ENCODE assay signal across 1 cellular context in the genomic region with DNA sequence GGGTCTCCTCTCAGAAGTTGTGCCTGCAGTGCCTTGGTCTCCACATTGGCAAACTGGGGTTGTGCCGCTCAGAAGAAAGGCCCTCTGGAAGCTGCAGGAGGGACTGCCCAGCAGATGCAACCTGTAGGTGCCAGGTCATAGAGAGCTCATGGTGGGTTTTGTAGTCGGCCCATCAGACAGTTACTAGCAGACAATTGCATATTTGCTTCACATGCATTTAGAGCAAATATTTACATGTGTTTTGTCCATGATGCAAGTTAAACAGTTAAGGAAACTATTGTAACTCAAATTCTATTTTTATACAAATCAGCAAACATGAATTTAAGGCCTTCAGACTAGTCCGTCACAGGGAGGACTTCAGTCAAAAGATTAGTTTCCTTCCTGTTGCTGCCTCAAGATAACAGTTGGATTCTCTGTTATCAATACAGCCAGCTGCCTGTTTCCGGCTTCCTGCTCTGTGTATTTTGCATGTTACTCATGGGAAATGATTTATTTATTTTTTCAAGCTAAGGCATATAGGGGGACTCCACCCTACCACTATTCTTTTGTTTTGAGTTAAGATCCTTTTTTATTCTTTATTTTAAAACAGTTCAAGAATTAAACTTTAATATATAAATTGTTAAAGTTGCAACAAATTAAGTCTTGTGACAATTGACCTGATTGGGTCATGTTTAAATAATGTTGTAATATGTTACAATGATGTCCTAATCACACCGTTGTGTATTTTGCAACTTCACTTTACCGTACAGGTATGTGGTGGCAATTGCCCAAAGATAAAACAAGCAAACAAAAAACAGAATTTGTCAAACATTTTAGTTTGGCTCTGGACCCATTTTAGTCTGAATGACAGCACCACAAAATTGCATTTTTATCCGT.
TF ChIP-seq lines count a peak whose summit lies in the region.

No MANE protein-coding gene starts in this region.

TF ChIP-seq in HepG2, 621 proteins besides CTCF, POLR2A, EP300 and RAD21 (continued from another document and continues in another):
- no peak; the same call in 1 of the 2 replicates for TF ChIP-seq SSRP1 (CRISPR knock-in tag; IDR thresholded peaks at IDR 0.05)
- no peak for TF ChIP-seq ZNF589 (CRISPR knock-in tag; conservative IDR thresholded peaks at IDR 0.05)
- peak; percentile 53; the same call in 1 of the 2 replicates for TF ChIP-seq PHF21A (CRISPR knock-in tag; IDR thresholded peaks at IDR 0.05)
- TF ChIP-seq MTA3 (CRISPR knock-in tag; IDR thresholded peaks at IDR 0.05) = no peak
- TF ChIP-seq NFIB (CRISPR knock-in tag; IDR thresholded peaks at IDR 0.05; ENCODE audit: borderline replicate concordance) = no peak
- TF ChIP-seq, protein P1, sequence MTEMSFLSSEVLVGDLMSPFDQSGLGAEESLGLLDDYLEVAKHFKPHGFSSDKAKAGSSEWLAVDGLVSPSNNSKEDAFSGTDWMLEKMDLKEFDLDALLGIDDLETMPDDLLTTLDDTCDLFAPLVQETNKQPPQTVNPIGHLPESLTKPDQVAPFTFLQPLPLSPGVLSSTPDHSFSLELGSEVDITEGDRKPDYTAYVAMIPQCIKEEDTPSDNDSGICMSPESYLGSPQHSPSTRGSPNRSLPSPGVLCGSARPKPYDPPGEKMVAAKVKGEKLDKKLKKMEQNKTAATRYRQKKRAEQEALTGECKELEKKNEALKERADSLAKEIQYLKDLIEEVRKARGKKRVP (CRISPR knock-in tag; IDR thresholded peaks at IDR 0.05) = peak in 1 of 2 experiments; percentile 92; a peak in 2 of 4 replicates
- no peak; the same call in 1 of the 2 replicates for TF ChIP-seq SNAPC2 (CRISPR knock-in tag; IDR thresholded peaks at IDR 0.05)
- no peak for TF ChIP-seq SP1 (IDR thresholded peaks at IDR 0.05)
- 0 out of 2 replicates have a peak, but pooled peaks have one; percentile 16 for TF ChIP-seq SP1 (CRISPR knock-in tag; IDR thresholded peaks at IDR 0.05)
- peak; percentile 71; the same call in 1 of the 2 replicates for TF ChIP-seq ZNF598 (CRISPR knock-in tag; IDR thresholded peaks at IDR 0.05; ENCODE audit: borderline replicate concordance)
- TF ChIP-seq ZNF446 (CRISPR knock-in tag; IDR thresholded peaks at IDR 0.05) = no peak
- TF ChIP-seq, protein P2, sequence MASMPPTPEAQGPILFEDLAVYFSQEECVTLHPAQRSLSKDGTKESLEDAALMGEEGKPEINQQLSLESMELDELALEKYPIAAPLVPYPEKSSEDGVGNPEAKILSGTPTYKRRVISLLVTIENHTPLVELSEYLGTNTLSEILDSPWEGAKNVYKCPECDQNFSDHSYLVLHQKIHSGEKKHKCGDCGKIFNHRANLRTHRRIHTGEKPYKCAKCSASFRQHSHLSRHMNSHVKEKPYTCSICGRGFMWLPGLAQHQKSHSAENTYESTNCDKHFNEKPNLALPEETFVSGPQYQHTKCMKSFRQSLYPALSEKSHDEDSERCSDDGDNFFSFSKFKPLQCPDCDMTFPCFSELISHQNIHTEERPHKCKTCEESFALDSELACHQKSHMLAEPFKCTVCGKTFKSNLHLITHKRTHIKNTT (CRISPR knock-in tag; IDR thresholded peaks at IDR 0.05) = no peak
- TF ChIP-seq RFXAP (CRISPR knock-in tag; IDR thresholded peaks at IDR 0.05; ENCODE audit: borderline replicate concordance) = peak; percentile 43; the same call in 1 of the 2 replicates
- TF ChIP-seq SRSF4 (IDR thresholded peaks at IDR 0.05; ENCODE audit: low read depth, low read length, poor library complexity, severe bottlenecking) = no peak
- TF ChIP-seq, protein P3, sequence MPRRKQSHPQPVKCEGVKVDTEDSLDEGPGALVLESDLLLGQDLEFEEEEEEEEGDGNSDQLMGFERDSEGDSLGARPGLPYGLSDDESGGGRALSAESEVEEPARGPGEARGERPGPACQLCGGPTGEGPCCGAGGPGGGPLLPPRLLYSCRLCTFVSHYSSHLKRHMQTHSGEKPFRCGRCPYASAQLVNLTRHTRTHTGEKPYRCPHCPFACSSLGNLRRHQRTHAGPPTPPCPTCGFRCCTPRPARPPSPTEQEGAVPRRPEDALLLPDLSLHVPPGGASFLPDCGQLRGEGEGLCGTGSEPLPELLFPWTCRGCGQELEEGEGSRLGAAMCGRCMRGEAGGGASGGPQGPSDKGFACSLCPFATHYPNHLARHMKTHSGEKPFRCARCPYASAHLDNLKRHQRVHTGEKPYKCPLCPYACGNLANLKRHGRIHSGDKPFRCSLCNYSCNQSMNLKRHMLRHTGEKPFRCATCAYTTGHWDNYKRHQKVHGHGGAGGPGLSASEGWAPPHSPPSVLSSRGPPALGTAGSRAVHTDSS (CRISPR knock-in tag; conservative IDR thresholded peaks at IDR 0.05) = no peak
- TF ChIP-seq, protein P4, sequence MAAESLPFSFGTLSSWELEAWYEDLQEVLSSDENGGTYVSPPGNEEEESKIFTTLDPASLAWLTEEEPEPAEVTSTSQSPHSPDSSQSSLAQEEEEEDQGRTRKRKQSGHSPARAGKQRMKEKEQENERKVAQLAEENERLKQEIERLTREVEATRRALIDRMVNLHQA (CRISPR knock-in tag; IDR thresholded peaks at IDR 0.05) = 0 out of 2 replicates have a peak, but pooled peaks have one; percentile 18
- TF ChIP-seq ZNF3 (CRISPR knock-in tag; IDR thresholded peaks at IDR 0.05) = no peak; the same call in 1 of the 2 replicates
- TF ChIP-seq, protein P5, sequence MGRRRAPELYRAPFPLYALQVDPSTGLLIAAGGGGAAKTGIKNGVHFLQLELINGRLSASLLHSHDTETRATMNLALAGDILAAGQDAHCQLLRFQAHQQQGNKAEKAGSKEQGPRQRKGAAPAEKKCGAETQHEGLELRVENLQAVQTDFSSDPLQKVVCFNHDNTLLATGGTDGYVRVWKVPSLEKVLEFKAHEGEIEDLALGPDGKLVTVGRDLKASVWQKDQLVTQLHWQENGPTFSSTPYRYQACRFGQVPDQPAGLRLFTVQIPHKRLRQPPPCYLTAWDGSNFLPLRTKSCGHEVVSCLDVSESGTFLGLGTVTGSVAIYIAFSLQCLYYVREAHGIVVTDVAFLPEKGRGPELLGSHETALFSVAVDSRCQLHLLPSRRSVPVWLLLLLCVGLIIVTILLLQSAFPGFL (CRISPR knock-in tag; IDR thresholded peaks at IDR 0.05) = no peak
- TF ChIP-seq, protein P6, sequence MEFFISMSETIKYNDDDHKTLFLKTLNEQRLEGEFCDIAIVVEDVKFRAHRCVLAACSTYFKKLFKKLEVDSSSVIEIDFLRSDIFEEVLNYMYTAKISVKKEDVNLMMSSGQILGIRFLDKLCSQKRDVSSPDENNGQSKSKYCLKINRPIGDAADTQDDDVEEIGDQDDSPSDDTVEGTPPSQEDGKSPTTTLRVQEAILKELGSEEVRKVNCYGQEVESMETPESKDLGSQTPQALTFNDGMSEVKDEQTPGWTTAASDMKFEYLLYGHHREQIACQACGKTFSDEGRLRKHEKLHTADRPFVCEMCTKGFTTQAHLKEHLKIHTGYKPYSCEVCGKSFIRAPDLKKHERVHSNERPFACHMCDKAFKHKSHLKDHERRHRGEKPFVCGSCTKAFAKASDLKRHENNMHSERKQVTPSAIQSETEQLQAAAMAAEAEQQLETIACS (CRISPR knock-in tag; IDR thresholded peaks at IDR 0.05) = no peak
- TF ChIP-seq ZNF296 (CRISPR knock-in tag; conservative IDR thresholded peaks at IDR 0.05) = no peak
- TF ChIP-seq ERF (CRISPR knock-in tag; IDR thresholded peaks at IDR 0.05) = peak; percentile 86
- TF ChIP-seq CEBPG (CRISPR knock-in tag; IDR thresholded peaks at IDR 0.05) = peak; percentile 95
- TF ChIP-seq SRF (IDR thresholded peaks at IDR 0.05; ENCODE audit: low read depth, low read length) = 0 out of 2 replicates have a peak, but pooled peaks have one; percentile 3
- no peak for TF ChIP-seq JDP2 (CRISPR knock-in tag; IDR thresholded peaks at IDR 0.05; ENCODE audit: borderline replicate concordance)
- TF ChIP-seq, protein P7, sequence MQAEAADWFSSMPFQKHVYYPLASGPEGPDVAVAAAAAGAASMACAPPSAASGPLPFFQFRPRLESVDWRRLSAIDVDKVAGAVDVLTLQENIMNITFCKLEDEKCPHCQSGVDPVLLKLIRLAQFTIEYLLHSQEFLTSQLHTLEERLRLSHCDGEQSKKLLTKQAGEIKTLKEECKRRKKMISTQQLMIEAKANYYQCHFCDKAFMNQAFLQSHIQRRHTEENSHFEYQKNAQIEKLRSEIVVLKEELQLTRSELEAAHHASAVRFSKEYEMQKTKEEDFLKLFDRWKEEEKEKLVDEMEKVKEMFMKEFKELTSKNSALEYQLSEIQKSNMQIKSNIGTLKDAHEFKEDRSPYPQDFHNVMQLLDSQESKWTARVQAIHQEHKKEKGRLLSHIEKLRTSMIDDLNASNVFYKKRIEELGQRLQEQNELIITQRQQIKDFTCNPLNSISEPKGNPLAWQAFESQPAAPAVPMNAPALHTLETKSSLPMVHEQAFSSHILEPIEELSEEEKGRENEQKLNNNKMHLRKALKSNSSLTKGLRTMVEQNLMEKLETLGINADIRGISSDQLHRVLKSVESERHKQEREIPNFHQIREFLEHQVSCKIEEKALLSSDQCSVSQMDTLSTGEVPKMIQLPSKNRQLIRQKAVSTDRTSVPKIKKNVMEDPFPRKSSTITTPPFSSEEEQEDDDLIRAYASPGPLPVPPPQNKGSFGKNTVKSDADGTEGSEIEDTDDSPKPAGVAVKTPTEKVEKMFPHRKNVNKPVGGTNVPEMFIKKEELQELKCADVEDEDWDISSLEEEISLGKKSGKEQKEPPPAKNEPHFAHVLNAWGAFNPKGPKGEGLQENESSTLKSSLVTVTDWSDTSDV (CRISPR knock-in tag; IDR thresholded peaks at IDR 0.05) = no peak
- peak; percentile 62; the same call in 1 of the 2 replicates for TF ChIP-seq ZFP36L1 (CRISPR knock-in tag; IDR thresholded peaks at IDR 0.05)
- TF ChIP-seq FOXJ3 (CRISPR knock-in tag; IDR thresholded peaks at IDR 0.05; ENCODE audit: borderline replicate concordance) = peak; percentile 95
- TF ChIP-seq ZFP37 (CRISPR knock-in tag; IDR thresholded peaks at IDR 0.05; ENCODE audit: borderline replicate concordance) = no peak
- TF ChIP-seq, protein P8, sequence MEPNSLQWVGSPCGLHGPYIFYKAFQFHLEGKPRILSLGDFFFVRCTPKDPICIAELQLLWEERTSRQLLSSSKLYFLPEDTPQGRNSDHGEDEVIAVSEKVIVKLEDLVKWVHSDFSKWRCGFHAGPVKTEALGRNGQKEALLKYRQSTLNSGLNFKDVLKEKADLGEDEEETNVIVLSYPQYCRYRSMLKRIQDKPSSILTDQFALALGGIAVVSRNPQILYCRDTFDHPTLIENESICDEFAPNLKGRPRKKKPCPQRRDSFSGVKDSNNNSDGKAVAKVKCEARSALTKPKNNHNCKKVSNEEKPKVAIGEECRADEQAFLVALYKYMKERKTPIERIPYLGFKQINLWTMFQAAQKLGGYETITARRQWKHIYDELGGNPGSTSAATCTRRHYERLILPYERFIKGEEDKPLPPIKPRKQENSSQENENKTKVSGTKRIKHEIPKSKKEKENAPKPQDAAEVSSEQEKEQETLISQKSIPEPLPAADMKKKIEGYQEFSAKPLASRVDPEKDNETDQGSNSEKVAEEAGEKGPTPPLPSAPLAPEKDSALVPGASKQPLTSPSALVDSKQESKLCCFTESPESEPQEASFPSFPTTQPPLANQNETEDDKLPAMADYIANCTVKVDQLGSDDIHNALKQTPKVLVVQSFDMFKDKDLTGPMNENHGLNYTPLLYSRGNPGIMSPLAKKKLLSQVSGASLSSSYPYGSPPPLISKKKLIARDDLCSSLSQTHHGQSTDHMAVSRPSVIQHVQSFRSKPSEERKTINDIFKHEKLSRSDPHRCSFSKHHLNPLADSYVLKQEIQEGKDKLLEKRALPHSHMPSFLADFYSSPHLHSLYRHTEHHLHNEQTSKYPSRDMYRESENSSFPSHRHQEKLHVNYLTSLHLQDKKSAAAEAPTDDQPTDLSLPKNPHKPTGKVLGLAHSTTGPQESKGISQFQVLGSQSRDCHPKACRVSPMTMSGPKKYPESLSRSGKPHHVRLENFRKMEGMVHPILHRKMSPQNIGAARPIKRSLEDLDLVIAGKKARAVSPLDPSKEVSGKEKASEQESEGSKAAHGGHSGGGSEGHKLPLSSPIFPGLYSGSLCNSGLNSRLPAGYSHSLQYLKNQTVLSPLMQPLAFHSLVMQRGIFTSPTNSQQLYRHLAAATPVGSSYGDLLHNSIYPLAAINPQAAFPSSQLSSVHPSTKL (CRISPR knock-in tag; IDR thresholded peaks at IDR 0.05) = peak; percentile 93
- TF ChIP-seq ZC3H4 (CRISPR knock-in tag; IDR thresholded peaks at IDR 0.05; ENCODE audit: borderline replicate concordance) = 0 out of 2 replicates have a peak, but pooled peaks have one; percentile 29
- 0 out of 2 replicates have a peak, but pooled peaks have one; percentile 18 for TF ChIP-seq ZNF337 (CRISPR knock-in tag; IDR thresholded peaks at IDR 0.05; ENCODE audit: borderline replicate concordance, low read depth)
- TF ChIP-seq ARID2 (CRISPR knock-in tag; IDR thresholded peaks at IDR 0.05; ENCODE audit: borderline replicate concordance) = no peak
- no peak; the same call in 1 of the 2 replicates for TF ChIP-seq MXD4 (CRISPR knock-in tag; IDR thresholded peaks at IDR 0.05)
- TF ChIP-seq, protein P9, sequence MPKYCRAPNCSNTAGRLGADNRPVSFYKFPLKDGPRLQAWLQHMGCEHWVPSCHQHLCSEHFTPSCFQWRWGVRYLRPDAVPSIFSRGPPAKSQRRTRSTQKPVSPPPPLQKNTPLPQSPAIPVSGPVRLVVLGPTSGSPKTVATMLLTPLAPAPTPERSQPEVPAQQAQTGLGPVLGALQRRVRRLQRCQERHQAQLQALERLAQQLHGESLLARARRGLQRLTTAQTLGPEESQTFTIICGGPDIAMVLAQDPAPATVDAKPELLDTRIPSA (CRISPR knock-in tag; IDR thresholded peaks at IDR 0.05; ENCODE audit: borderline replicate concordance) = no peak
- TF ChIP-seq HNRNPH1 (optimal IDR thresholded peaks at IDR 0.05; ENCODE audit: low read depth, low read length) = no peak
- TF ChIP-seq ZNF614 (CRISPR knock-in tag; IDR thresholded peaks at IDR 0.05; ENCODE audit: borderline replicate concordance) = 0 out of 2 replicates have a peak, but pooled peaks have one; percentile 41
- TF ChIP-seq ZNF577 (CRISPR knock-in tag; IDR thresholded peaks at IDR 0.05; ENCODE audit: borderline replicate concordance, low read depth) = no peak
